12 cellular contexts compared by ENCODE assay signal in genomic region chr6:49423817-49424216, GRCh38. TPM values are rescaled to one million over a fixed set of nuclear protein-coding genes. Genes with fewer than 3 reads are reported as not detected.
DNase-seq lines count a peak whose midpoint lies in the region; ATAC-seq and TF ChIP-seq lines count a peak whose summit lies in the region.
"Had no signal": no experiment of that assay in that cellular context is flagged by ENCODE, and none has a peak within 500 bp of the region (broad histone marks: within the 10 kb centered on the region; RNA-seq: fewer than 3 reads in every experiment).

No MANE protein-coding gene starts in this region.

- POLR2A ChIA-PET in HEK293 (lab: Yijun Ruan, JAX) = no interaction called here
- POLR2A ChIA-PET in PC-9 (lab: Charles Lee; ENCODE audit: unreplicated experiment) = no interaction called here

- H3K36me3 ChIP-seq in BE2C (no peaks in the 10 kb centered on the region), HEK293 (ENCODE audit: control insufficient read depth in 2 of 2, insufficient read depth in 1 of 2, low read length in 2 of 2) (no peaks in the 10 kb centered on the region), PC-9 (ENCODE audit: low read depth) (no peaks in the 10 kb centered on the region)

- intact Hi-C loops in PC-9 (cut with micrococcal nuclease; ENCODE audit: unreplicated experiment) = loop anchor here (1.0 kb wide), 1 partner anchor 1636 kb away; no protein-coding TSS in a partner anchor
- intact Hi-C loops in sciatic nerve (cut with DNase I) = no loop called here

- no peak for ATAC-seq in HG02852 (IDR thresholded peaks at IDR 0.05; ENCODE audit: unreplicated experiment)
- ATAC-seq in HG03432 (IDR thresholded peaks at IDR 0.05; ENCODE audit: unreplicated experiment) = no peak
- no peak for ATAC-seq in sciatic nerve

- CTCF ChIA-PET in HEK293 (lab: Yijun Ruan, JAX) = interaction anchor here (0.9 to 4.0 kb wide), 2 partner anchors 13 to 425 kb away, joined by 3 to 31 read pairs; no protein-coding TSS in a partner anchor
- CTCF ChIA-PET in PC-9 (lab: Charles Lee) = no interaction called here

- TF ChIP-seq CTCF in BE2C (IDR thresholded peaks at IDR 0.05; ENCODE audit: low read depth, low read length) = peak; percentile 42
- no peak for TF ChIP-seq CTCF in HEK293 (tag by site-specific recombination; IDR thresholded peaks at IDR 0.05)
- TF ChIP-seq CTCF in PC-9 (conservative IDR thresholded peaks at IDR 0.05) = peak; percentile 59
- TF ChIP-seq CTCF in GM13977 (IDR thresholded peaks at IDR 0.05; ENCODE audit: extremely low read depth, insufficient read depth, missing control alignments) = no peak

- DNase-seq in BE2C (no peak), PC-9 (no peak), fibroblast of peridontal ligament (ENCODE audit: extremely low read depth) (peak; percentile 31), GM13977 (ENCODE audit: low spot score) (no peak), sciatic nerve (ENCODE audit: low spot score) (no peak)
- DNase-seq: activated CD4-positive, CD25-positive, alpha-beta regulatory T cell treated with anti-CD3 and anti-CD28 coated beads, Interleukin-2, amount 50 U/mL, for 72 hours; activated gamma-delta T cell treated with Interleukin-2 at 50 U/mL for 16 hours; CD4-positive, alpha-beta memory T cell; stimulated activated CD4-positive, alpha-beta T cell treated with anti-CD3 and anti-CD28 coated beads, Interleukin-2, amount 100 ng/mL, for 24 hours had no signal

- no TSS peak for BruUV-seq in PC-9 (replicated peaks; lab: Mats Ljungman, UMichigan)

- H3K27ac ChIP-seq in HEK293 (ENCODE audit: extremely low read depth, low read depth, low read length) (no peak overlapping the region), PC-9 (no peak overlapping the region)

- H3K4me1 ChIP-seq in BE2C = peaks cover 9% of the 10 kb centered on the region; the same call in 1 of the 2 replicates
- H3K4me1 ChIP-seq in HEK293 (ENCODE audit: control insufficient read depth, insufficient read depth, low read length) = no peaks in the 10 kb centered on the region
- H3K4me1 ChIP-seq in PC-9 (replicated peaks; ENCODE audit: insufficient read depth) = no peaks in the 10 kb centered on the region

- in situ Hi-C loops in GM13977 (cut with MboI; ENCODE audit: low pct_unique_long_range_greater_than_20kb, low sequenced_read_pairs, unreplicated experiment) = loop anchor here (25.0 kb wide), 1 partner anchor 1637 kb away; the partner anchor contains the start of gene OPN5

- H3K9me2 ChIP-seq in PC-9 (ENCODE audit: insufficient read depth) = no peaks in the 10 kb centered on the region

- no peak overlapping the region for H3K4me3 ChIP-seq in BE2C (ENCODE audit: low read depth, low read length)
- H3K4me3 ChIP-seq in HEK293 (ENCODE audit: low read depth, low read length) = no peak overlapping the region
- no peak overlapping the region for H3K4me3 ChIP-seq in PC-9

- no peaks in the 10 kb centered on the region for H3K79me2 ChIP-seq in PC-9 (ENCODE audit: low read depth)

- H3F3A ChIP-seq in PC-9 (ENCODE audit: insufficient read depth, low read depth) = no peaks in the 10 kb centered on the region

- no peaks in the 10 kb centered on the region for H3K27me3 ChIP-seq in BE2C
- H3K27me3 ChIP-seq in PC-9 (ENCODE audit: insufficient read depth, low read depth) = no peaks in the 10 kb centered on the region

- H3K4me2 ChIP-seq in PC-9 = no peak overlapping the region

- H3K9me3 ChIP-seq in BE2C = peaks cover 2% of the 10 kb centered on the region; the same call in 1 of the 2 replicates
- H3K9me3 ChIP-seq in HEK293 (ENCODE audit: control insufficient read depth, insufficient read depth, low read depth, low read length) = no peaks in the 10 kb centered on the region
- H3K9me3 ChIP-seq in PC-9 (ENCODE audit: insufficient read depth, low read depth) = no peaks in the 10 kb centered on the region

- no peaks in the 10 kb centered on the region for H4K20me1 ChIP-seq in PC-9 (ENCODE audit: insufficient read depth)

- H2AFZ ChIP-seq in PC-9 = no peak overlapping the region

TF ChIP-seq in HEK293, 187 proteins besides CTCF, POLR2A, EP300 and RAD21:
- TF ChIP-seq ZBTB48 (tag by site-specific recombination; IDR thresholded peaks at IDR 0.05) = no peak
- TF ChIP-seq ZNF654 (tag by site-specific recombination; IDR thresholded peaks at IDR 0.05; ENCODE audit: low read depth) = peak; percentile 49
TF ChIP-seq in HEK293: peak in this region for 1.

RNA-seq across cellular contexts. Expression of gene MMUT, which starts 39.2 kb away (rescaled TPM):
- polyA plus RNA-seq in BE2C (2012; ENCODE audit: insufficient read depth, insufficient read length, low read depth) = 18.8 TPM
- total RNA-seq in PC-9 (2021) (14.4 and 17.5 TPM in 2 replicates), sciatic nerve (22.7 TPM)

RNA-seq across cellular contexts. Expression of gene CENPQ, which starts 39.4 kb away (rescaled TPM):
- polyA plus RNA-seq in BE2C (2012; ENCODE audit: insufficient read depth, insufficient read length, low read depth) = 1.8 TPM
- total RNA-seq in PC-9 (2021) (9.5 and 11.0 TPM in 2 replicates), sciatic nerve (5.0 TPM)

Comparison
In these comparisons a context has a peak if more than half of its experiments do, and no peak if none do; other contexts are left out.
1. CTCF ChIP-seq: peak in BE2C (single experiment) and PC-9 (single experiment); none in HEK293 (single experiment) and GM13977 (single experiment).